Comparison of ENCODE assay signal across 1 cellular context in the genomic region with DNA sequence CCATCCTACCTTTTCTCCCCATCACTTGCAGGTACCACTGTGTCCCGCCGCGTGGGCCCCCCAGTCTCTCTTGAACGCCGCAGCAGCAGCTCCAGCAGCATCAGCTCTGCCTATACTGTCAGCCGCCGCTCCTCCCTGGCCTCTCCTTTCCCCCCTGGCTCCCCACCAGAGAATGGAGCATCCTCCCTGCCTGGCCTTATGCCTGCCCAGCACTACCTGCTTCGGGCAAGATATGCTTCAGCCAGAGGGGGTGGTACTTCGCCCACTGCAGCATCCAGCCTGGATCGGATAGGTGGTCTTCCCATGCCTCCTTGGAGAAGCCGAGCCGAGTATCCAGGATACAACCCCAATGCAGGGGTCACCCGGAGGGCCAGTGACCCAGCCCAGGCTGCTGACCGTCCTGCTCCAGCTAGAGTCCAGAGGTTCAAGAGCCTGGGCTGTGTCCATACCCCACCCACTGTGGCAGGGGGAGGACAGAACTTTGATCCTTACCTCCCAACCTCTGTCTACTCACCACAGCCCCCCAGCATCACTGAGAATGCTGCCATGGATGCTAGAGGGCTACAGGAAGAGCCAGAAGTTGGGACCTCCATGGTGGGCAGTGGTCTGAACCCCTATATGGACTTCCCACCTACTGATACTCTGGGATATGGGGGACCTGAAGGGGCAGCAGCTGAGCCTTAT.
TF ChIP-seq lines count a peak whose summit lies in the region.

No MANE protein-coding gene starts in this region.

TF ChIP-seq in IMR-90, 13 proteins besides CTCF, POLR2A, EP300 and RAD21:
- TF ChIP-seq ELK1 (IDR thresholded peaks at IDR 0.05; ENCODE audit: borderline replicate concordance, low read depth, low read length) (no peak), FOS (IDR thresholded peaks at IDR 0.05; ENCODE audit: low read depth, low read length) (no peak), SMC3 (IDR thresholded peaks at IDR 0.05; ENCODE audit: low read depth, low read length) (no peak), CEBPB (IDR thresholded peaks at IDR 0.05; ENCODE audit: low read depth, low read length) (no peak), USF2 (IDR thresholded peaks at IDR 0.05; ENCODE audit: low read depth, low read length) (no peak), NFE2L2 (IDR thresholded peaks at IDR 0.05; ENCODE audit: low read depth, low read length) (no peak)
TF ChIP-seq in IMR-90: peak in this region for 0.
